Comparison of ENCODE assay signal across 3 cellular contexts in genomic region chr11:9932843-9933242, GRCh38.
DNase-seq lines count a peak whose midpoint lies in the region; ATAC-seq, FAIRE-seq and TF ChIP-seq lines count a peak whose summit lies in the region.
"Not testable (repeated sequence)": the region's sequence is repeated elsewhere in the genome, so short reads cannot be mapped to it uniquely, and the experiment has no call there.

No MANE protein-coding gene starts in this region.

- H2AFZ ChIP-seq in HepG2 (ENCODE audit: low read length) = not testable (repeated sequence)

- TF ChIP-seq CTCF in Caco-2 (IDR thresholded peaks at IDR 0.05; ENCODE audit: insufficient read depth in 1 of 2, low read depth in 1 of 2, low read length in 1 of 2, severe bottlenecking in 1 of 2, unreplicated experiment in 1 of 2); HepG2 (CRISPR knock-in tag; IDR thresholded peaks at IDR 0.05): not testable (repeated sequence)

- ATAC-seq in HepG2 = not testable (repeated sequence)

- not testable (repeated sequence) for TF ChIP-seq POLR2A in HepG2 (IDR thresholded peaks at IDR 0.05; ENCODE audit: insufficient read depth in 1 of 2, low read depth in 2 of 2, low read length in 2 of 2)

- 35% methylated on average over 2 of the region's 2 CpGs for WGBS in HepG2 (ENCODE audit: low lambda C conversion rate)

- not testable (repeated sequence) for H3K27ac ChIP-seq in HepG2 (ENCODE audit: extremely low read length, insufficient read depth, low read length)

- not testable (repeated sequence) for H3K27me3 Mint-ChIP-seq in Caco-2 (ENCODE audit: insufficient read depth, unreplicated experiment); activated CD4-positive, alpha-beta T cell treated with anti-CD3 and anti-CD28 coated beads, Interleukin-2, amount 10 ng/mL, durations not matched to agents 24 days and 14 days

- H3K4me3 Mint-ChIP-seq in Caco-2 (ENCODE audit: unreplicated experiment); activated CD4-positive, alpha-beta T cell treated with anti-CD3 and anti-CD28 coated beads, Interleukin-2, amount 10 ng/mL, durations not matched to agents 24 days and 14 days: not testable (repeated sequence)

- peaks cover 28% of the 10 kb centered on the region for H3K36me3 Mint-ChIP-seq in Caco-2 (ENCODE audit: insufficient read depth, unreplicated experiment)
- H3K36me3 Mint-ChIP-seq in activated CD4-positive, alpha-beta T cell treated with anti-CD3 and anti-CD28 coated beads, Interleukin-2, amount 10 ng/mL, durations not matched to agents 24 days and 14 days (ENCODE audit: low read depth) = not testable (repeated sequence)

- CTCF ChIA-PET in Caco-2 (lab: Charles Lee) = interaction anchor here (0.6 to 0.7 kb wide), 2 partner anchors 79 to 174 kb away, joined by 3 to 5 read pairs; no protein-coding TSS in a partner anchor
- CTCF ChIA-PET in HepG2 (lab: Yijun Ruan, JAX; ENCODE audit: low intra/inter-chr PET ratio, low total read pairs) = not testable (repeated sequence)

- BruUV-seq in Caco-2 (replicated peaks; lab: Mats Ljungman, UMichigan); HepG2 (replicated peaks; lab: Mats Ljungman, UMichigan): not testable (repeated sequence)

- H3K4me1 ChIP-seq in Caco-2 = not testable (repeated sequence)
- peaks cover 37% of the 10 kb centered on the region for H3K4me1 ChIP-seq in HepG2 (ENCODE audit: insufficient read depth, low read length)

- not testable (repeated sequence) for DNase-seq in Caco-2; HepG2 (ENCODE audit: low spot score)
- DNase-seq in activated CD4-positive, alpha-beta T cell treated with anti-CD3 and anti-CD28 coated beads, Interleukin-2, amount 10 ng/mL, durations not matched to agents 24 days and 14 days = peak; percentile 8

- H3K4me1 Mint-ChIP-seq in Caco-2 (ENCODE audit: low read depth, unreplicated experiment); activated CD4-positive, alpha-beta T cell treated with anti-CD3 and anti-CD28 coated beads, Interleukin-2, amount 10 ng/mL, durations not matched to agents 24 days and 14 days: not testable (repeated sequence)

- POLR2A ChIA-PET in Caco-2 (lab: Charles Lee) = not testable (repeated sequence)
- POLR2A ChIA-PET in HepG2 (lab: Yijun Ruan, JAX) = interaction anchor here (0.6 to 0.7 kb wide), 3 partner anchors 10 to 371 kb away, joined by 3 to 4 read pairs (median 3); no protein-coding TSS in a partner anchor

- not testable (repeated sequence) for H3K36me3 ChIP-seq in Caco-2 (ENCODE audit: control insufficient read depth, insufficient read depth, low read length); HepG2 (replicated peaks in 1 of 2; ENCODE audit: control insufficient read depth in 1 of 2, insufficient read depth in 2 of 2, low read length in 2 of 2)

- TF ChIP-seq EP300 in HepG2 (IDR thresholded peaks at IDR 0.05; ENCODE audit: low read depth in 2 of 2, low read length in 2 of 2); HepG2 (CRISPR knock-in tag; IDR thresholded peaks at IDR 0.05; ENCODE audit: borderline replicate concordance): not testable (repeated sequence)

- not testable (repeated sequence) for H3K4me3 ChIP-seq in Caco-2 (ENCODE audit: low read depth, low read length); HepG2 (replicated peaks in 1 of 3; ENCODE audit: insufficient read depth in 1 of 3, low read depth in 2 of 3, low read length in 3 of 3)

- in situ Hi-C loops in HepG2 (cut with HindIII; ENCODE audit: extremely low pct_ligation_motif_present, low pct_unique_long_range_greater_than_20kb) = not testable (repeated sequence)

- peak overlapping the region; percentile 4 for H3K27ac Mint-ChIP-seq in Caco-2 (ENCODE audit: unreplicated experiment)
- H3K27ac Mint-ChIP-seq in activated CD4-positive, alpha-beta T cell treated with anti-CD3 and anti-CD28 coated beads, Interleukin-2, amount 10 ng/mL, durations not matched to agents 24 days and 14 days = not testable (repeated sequence)

- H3K27me3 ChIP-seq in Caco-2 (replicated peaks; ENCODE audit: control insufficient read depth, insufficient read depth, low read length); HepG2 (ENCODE audit: control insufficient read depth in 1 of 2, insufficient read depth in 2 of 2, low read length in 2 of 2): not testable (repeated sequence)

- not testable (repeated sequence) for H3K9me3 ChIP-seq in Caco-2; HepG2 (ENCODE audit: low read length)

- H3K9me3 Mint-ChIP-seq in Caco-2 (ENCODE audit: unreplicated experiment) = peaks cover 59% of the 10 kb centered on the region
- peaks cover 33% of the 10 kb centered on the region for H3K9me3 Mint-ChIP-seq in activated CD4-positive, alpha-beta T cell treated with anti-CD3 and anti-CD28 coated beads, Interleukin-2, amount 10 ng/mL, durations not matched to agents 24 days and 14 days

- H3K4me2 ChIP-seq in HepG2 (ENCODE audit: low read depth, low read length) = not testable (repeated sequence)

- not testable (repeated sequence) for H4K20me1 ChIP-seq in HepG2 (ENCODE audit: insufficient read depth, low read length)

- intact Hi-C loops in Caco-2 (cut with micrococcal nuclease; ENCODE audit: unreplicated experiment); activated CD4-positive, alpha-beta T cell treated with anti-CD3 and anti-CD28 coated beads, Interleukin-2, amount 10 ng/mL, durations not matched to agents 24 days and 14 days (cut with micrococcal nuclease): not testable (repeated sequence)
- intact Hi-C loops in HepG2 (cut with micrococcal nuclease; ENCODE audit: unreplicated experiment) = loop anchor here (1.0 kb wide), 1 partner anchor 7 kb away; no protein-coding TSS in a partner anchor

- H3K9ac ChIP-seq in HepG2 (ENCODE audit: insufficient read depth, low read depth, low read length) = not testable (repeated sequence)

- FAIRE-seq in HepG2 (lab: Jason Lieb, UNC) = not testable (repeated sequence)

- not testable (repeated sequence) for TF ChIP-seq RAD21 in HepG2 (CRISPR knock-in tag; IDR thresholded peaks at IDR 0.05)

- H3K79me2 ChIP-seq in HepG2 (ENCODE audit: insufficient read depth, low read length) = not testable (repeated sequence)

TF ChIP-seq in HepG2, 621 proteins besides CTCF, POLR2A, EP300 and RAD21 (continues in another document):
- TF ChIP-seq FOXA3 (CRISPR knock-in tag; IDR thresholded peaks at IDR 0.05) (peak; percentile 84), NCOA2 (CRISPR knock-in tag; IDR thresholded peaks at IDR 0.05) (peak; percentile 64), CEBPG (CRISPR knock-in tag; IDR thresholded peaks at IDR 0.05) (peak; percentile 57), SOX6 (CRISPR knock-in tag; IDR thresholded peaks at IDR 0.05) (peak; percentile 64; the same call in 1 of the 2 replicates), FOXP1 (IDR thresholded peaks at IDR 0.05) (peak; percentile 79), FOXP1 (CRISPR knock-in tag; IDR thresholded peaks at IDR 0.05) (peak; percentile 94), TBX3 (IDR thresholded peaks at IDR 0.05; ENCODE audit: borderline replicate concordance) (0 out of 2 replicates have a peak, but pooled peaks have one; percentile 21), THAP11 (CRISPR knock-in tag; IDR thresholded peaks at IDR 0.05) (0 out of 2 replicates have a peak, but pooled peaks have one; percentile 26), FOXP4 (CRISPR knock-in tag; IDR thresholded peaks at IDR 0.05) (peak; percentile 60; the same call in 1 of the 2 replicates), MEF2D (CRISPR knock-in tag; IDR thresholded peaks at IDR 0.05) (peak; percentile 72), FOXK1 (CRISPR knock-in tag; IDR thresholded peaks at IDR 0.05; ENCODE audit: borderline replicate concordance, low read depth) (peak; percentile 64), ONECUT2 (CRISPR knock-in tag; IDR thresholded peaks at IDR 0.05) (peak; percentile 81)
- not testable (repeated sequence) for TF ChIP-seq SOX6 (IDR thresholded peaks at IDR 0.05)
